Comparison of ENCODE assay signal across 19 cellular contexts in genomic region chr5:149441194-149441753, GRCh38.
"Had no signal": no experiment of that assay in that cellular context is flagged by ENCODE, and none has a peak within 500 bp of the region (broad histone marks: within the 10 kb centered on the region; RNA-seq: fewer than 3 reads in every experiment).

No MANE protein-coding gene starts in this region.

- DNase-seq: activated naive CD4-positive, alpha-beta T cell; activated T-cell treated with anti-CD3 and anti-CD28 coated beads for 4 hours; aorta; cerebellar nuclear complex; effector CD8-positive, alpha-beta T cell; heart right ventricle; mucosa of descending colon; naive thymus-derived CD8-positive, alpha-beta T cell; nucleus accumbens; stimulated activated CD4-positive, alpha-beta T cell treated with anti-CD3 and anti-CD28 coated beads, Interleukin-15, amount 100 ng/mL, for 24 hours; stimulated activated CD4-positive, alpha-beta T cell treated with anti-CD3 and anti-CD28 coated beads, Interleukin-4, amount 100 ng/mL, for 4 hours; stimulated activated CD8-positive, alpha-beta memory T cell treated with anti-CD3 and anti-CD28 coated beads, Interleukin-4, amount 100 ng/mL, for 48 hours; stimulated activated naive CD8-positive, alpha-beta T cell treated with anti-CD3 and anti-CD28 coated beads, Interleukin-15, Interleukin-2, amounts not matched to agents 100 U/mL and 50 U/mL, for 24 hours; T-cell; T-helper 9 cell had no signal

- ATAC-seq: activated CD4-positive, CD25-positive, alpha-beta regulatory T cell treated with anti-CD3 and anti-CD28 coated beads, Interleukin-2, amount 50 U/mL, for 24 hours; gastroesophageal sphincter; naive thymus-derived CD8-positive, alpha-beta T cell; stimulated activated naive CD8-positive, alpha-beta T cell treated with anti-CD3 and anti-CD28 coated beads, Interleukin-15, Interleukin-2, amounts not matched to agents 100 U/mL and 50 U/mL, for 24 hours; T-cell had no signal

- H3K27me3 ChIP-seq: gastroesophageal sphincter, heart right ventricle, upper lobe of left lung had no signal

- H3K9me3 ChIP-seq: gastroesophageal sphincter, mucosa of descending colon, upper lobe of left lung had no signal

- H3K36me3 ChIP-seq: gastroesophageal sphincter, heart right ventricle, upper lobe of left lung had no signal

- H3K4me3 ChIP-seq: gastroesophageal sphincter, heart right ventricle, lung, mucosa of descending colon, upper lobe of left lung had no signal
